In genomic region chr18:49459404-49460171, GRCh38 we compare ENCODE assay signal across 8 cellular contexts. TPM values are rescaled to one million over a fixed set of nuclear protein-coding genes. Genes with fewer than 3 reads are reported as not detected.
A peak's percentile ranks its signal among the peaks of the same experiment; 100 is the strongest.
DNase-seq lines count a peak whose midpoint lies in the region; ATAC-seq and TF ChIP-seq lines count a peak whose summit lies in the region.

No MANE protein-coding gene starts in this region.

- 16 to 21% methylated on average over 16 of the region's 16 CpGs for WGBS in aorta, 2 donors

- H3K4me1 Mint-ChIP-seq in nephron progenitor cell: peaks cover 17% of the 10 kb centered on the region

- H3K27ac ChIP-seq in aorta (ENCODE audit: low read depth in 1 of 2, low read length in 2 of 2): peak overlapping the region; percentile 15 to 94

- no peaks in the 10 kb centered on the region for H3K36me3 ChIP-seq in aorta (ENCODE audit: control insufficient read depth in 1 of 2, insufficient read depth in 2 of 2, low read length in 1 of 2)

- peak overlapping the region; percentile 91 for H3K4me3 Mint-ChIP-seq in nephron progenitor cell

- no peak for TF ChIP-seq CTCF in epithelial cell of proximal tubule (conservative IDR thresholded peaks at IDR 0.05; ENCODE audit: low read depth, low read length)
- no peak for TF ChIP-seq CTCF in nephron progenitor cell (IDR thresholded peaks at IDR 0.05)

- H3K27me3 ChIP-seq in aorta (ENCODE audit: control insufficient read depth in 1 of 2, insufficient read depth in 2 of 2, low read length in 1 of 2): no peaks in the 10 kb centered on the region

- H3K27me3 Mint-ChIP-seq in nephron progenitor cell (ENCODE audit: low read depth, poor library complexity): peaks cover 8% of the 10 kb centered on the region

- H3K4me3 ChIP-seq in epithelial cell of proximal tubule (ENCODE audit: low read depth, low read length) (peak overlapping the region; percentile 99), aorta (ENCODE audit: low read length in 2 of 2) (peak overlapping the region; percentile 56 to 94)

- DNase-seq in NCI-H2171 treated with DMSO at 0.1 percent for 48 hours (lab: John Stamatoyannopoulos, UW) (peak; percentile 38), NCI-H2171 (lab: John Stamatoyannopoulos, UW) (no peak), epithelial cell of proximal tubule (ENCODE audit: low read depth) (no peak), nephron progenitor cell (no peak), aorta (no peak), islet precursor cell (no peak)
- peak; percentile 26 to 30 for DNase-seq in activated CD4-positive, alpha-beta T cell treated with anti-CD3 and anti-CD28 coated beads for 4 hours

- intact Hi-C loops in aorta (cut with DNase I): no loop called here

- H3K27ac Mint-ChIP-seq in nephron progenitor cell: no peak overlapping the region

- no peaks in the 10 kb centered on the region for H3K4me1 ChIP-seq in aorta (ENCODE audit: control insufficient read depth in 1 of 2, insufficient read depth in 2 of 2, low read length in 2 of 2)

- peaks cover 7% of the 10 kb centered on the region for H3K36me3 Mint-ChIP-seq in nephron progenitor cell (ENCODE audit: low read depth)

- no peaks in the 10 kb centered on the region for H3K9me3 ChIP-seq in aorta (ENCODE audit: control insufficient read depth, low read length)

- peak; percentile 37 for ATAC-seq in HG03066 (IDR thresholded peaks at IDR 0.05; ENCODE audit: low read depth, unreplicated experiment)
- ATAC-seq in aorta (ENCODE audit: low FRiP score): peak; percentile 64

- peaks cover 4% of the 10 kb centered on the region for H3K9me3 Mint-ChIP-seq in nephron progenitor cell

RNA-seq across cellular contexts. Expression of gene DYM, which starts 0.9 kb away (rescaled TPM):
- 37.6 and 40.4 TPM in 2 replicates for total RNA-seq in epithelial cell of proximal tubule
- 10 to 100 TPM; 81.5 to 83.3 TPM for total RNA-seq in aorta
- polyA plus RNA-seq in aorta: 10 to 100 TPM; 14.1 to 16.6 TPM

RNA-seq across cellular contexts. Expression of gene C18orf32, which starts 27.4 kb away (rescaled TPM):
- 39.7 and 59.2 TPM in 2 replicates for total RNA-seq in epithelial cell of proximal tubule
- total RNA-seq in aorta: 10 to 100 TPM; 37.9 to 44.2 TPM
- 10 to 100 TPM; 45.3 to 53.3 TPM for polyA plus RNA-seq in aorta

RNA-seq across cellular contexts. Expression of gene RPL17, which starts 32.7 kb away (rescaled TPM):
- 2,565 and 4,223 TPM in 2 replicates for total RNA-seq in epithelial cell of proximal tubule
- 1,000 to 10,000 TPM; 1,134 to 1,294 TPM for total RNA-seq in aorta
- 1,000 to 10,000 TPM; 2,383 to 5,051 TPM for polyA plus RNA-seq in aorta

Comparison
In these comparisons a context has a peak if more than half of its experiments do, and no peak if none do; other contexts are left out.
1. DNase-seq: peak in NCI-H2171 treated with DMSO at 0.1 percent for 48 hours (single experiment) and activated CD4-positive, alpha-beta T cell treated with anti-CD3 and anti-CD28 coated beads for 4 hours (2 of 2); none in NCI-H2171 (single experiment), epithelial cell of proximal tubule (single experiment), nephron progenitor cell (single experiment), aorta (0 of 2) and islet precursor cell (single experiment).